ENCODE assay signal across 28 cellular contexts in genomic region chr6:48893048-48893447, GRCh38.
"Had no signal": no experiment of that assay in that cellular context is flagged by ENCODE, and none has a peak within 500 bp of the region (broad histone marks: within the 10 kb centered on the region; RNA-seq: fewer than 3 reads in every experiment).

No MANE protein-coding gene starts in this region.

- H3K4me3 ChIP-seq: adrenal gland, esophagus squamous epithelium, gastroesophageal sphincter, heart right ventricle, hepatocyte had no signal

- H3K27me3 ChIP-seq: adrenal gland, brain microvascular endothelial cell, esophagus squamous epithelium, gastroesophageal sphincter, heart right ventricle, hepatocyte had no signal

- DNase-seq: activated B cell treated with CpG ODN at 0.5 μM for 24 hours; activated CD4-positive, alpha-beta memory T cell treated with anti-CD3 and anti-CD28 coated beads for 36 hours; activated CD4-positive, alpha-beta T cell treated with anti-CD3 and anti-CD28 coated beads, Interleukin-2, amount 10 ng/mL, durations not matched to agents 24 days and 14 days; activated CD8-positive, alpha-beta memory T cell treated with anti-CD3 and anti-CD28 coated beads, Interleukin-2, amount 10 ng/mL, durations not matched to agents 7 days and 5 days; activated CD8-positive, alpha-beta memory T cell treated with anti-CD3 and anti-CD28 coated beads, Interleukin-2, amount 50 U/mL, for 4 hours; activated CD8-positive, alpha-beta T cell treated with anti-CD3 and anti-CD28 coated beads, Interleukin-2, amount 10 ng/mL, durations not matched to agents 7 days and 5 days; activated effector memory CD4-positive, alpha-beta T cell treated with anti-CD3 and anti-CD28 coated beads, Interleukin-2, amount 50 U/mL, for 16 hours; activated naive CD4-positive, alpha-beta T cell treated with anti-CD3 and anti-CD28 coated beads for 36 hours; activated naive CD8-positive, alpha-beta T cell treated with anti-CD3 and anti-CD28 coated beads for 36 hours; activated naive CD8-positive, alpha-beta T cell treated with anti-CD3 and anti-CD28 coated beads, Interleukin-2, amount 50 U/mL, for 24 hours; activated T-cell treated with anti-CD3 and anti-CD28 coated beads, Interleukin-2, amount 50 U/mL, for 1 hour; activated T-cell treated with anti-CD3 and anti-CD28 coated beads, Interleukin-2, amount 50 U/mL, for 48 hours; adrenal gland; amygdala; brain microvascular endothelial cell; caudate nucleus; cortex of kidney; dermis blood vessel endothelial cell; effector CD4-positive, alpha-beta T cell; effector memory CD8-positive, alpha-beta T cell; esophagus squamous epithelium; foreskin melanocyte; heart right ventricle; T-helper 2 cell; WERI-Rb-1 had no signal

- FAIRE-seq: astrocyte had no signal

- H3K36me3 ChIP-seq: adrenal gland, brain microvascular endothelial cell, esophagus squamous epithelium, gastroesophageal sphincter, heart right ventricle, WERI-Rb-1 had no signal
